1 cellular context compared by ENCODE assay signal in the genomic region with DNA sequence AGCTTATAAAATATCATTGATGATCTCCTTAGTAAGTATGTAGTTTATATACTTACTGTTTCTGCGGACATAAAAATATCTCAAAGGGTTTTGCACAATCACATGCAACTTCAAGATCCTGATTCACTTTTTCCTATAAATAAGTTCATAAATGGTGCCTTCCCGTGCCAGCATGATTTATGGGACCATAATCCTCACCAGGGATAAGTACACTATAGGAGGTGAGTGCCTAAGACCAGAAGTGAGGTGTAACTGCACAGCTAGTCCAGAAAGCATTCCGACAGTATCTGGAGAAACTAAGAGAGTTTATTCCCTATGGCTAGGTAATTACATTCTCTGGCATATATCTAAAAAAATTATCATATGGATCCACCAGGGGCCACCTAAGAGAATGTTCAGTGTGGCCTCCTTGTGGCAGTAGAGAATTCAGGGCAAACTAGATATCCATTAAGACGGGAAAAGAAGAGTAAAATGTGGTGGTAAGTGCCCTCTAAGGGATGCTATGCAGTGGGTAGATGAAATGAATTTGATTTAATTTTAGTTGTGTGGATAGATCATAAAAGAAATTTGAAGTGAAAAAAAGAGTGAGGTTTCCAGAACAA.
TF ChIP-seq lines count a peak whose summit lies in the region.

No MANE protein-coding gene starts in this region.

TF ChIP-seq in GM23338, 12 proteins besides CTCF, POLR2A, EP300 and RAD21 (continued from another document):
- TF ChIP-seq, protein P1, sequence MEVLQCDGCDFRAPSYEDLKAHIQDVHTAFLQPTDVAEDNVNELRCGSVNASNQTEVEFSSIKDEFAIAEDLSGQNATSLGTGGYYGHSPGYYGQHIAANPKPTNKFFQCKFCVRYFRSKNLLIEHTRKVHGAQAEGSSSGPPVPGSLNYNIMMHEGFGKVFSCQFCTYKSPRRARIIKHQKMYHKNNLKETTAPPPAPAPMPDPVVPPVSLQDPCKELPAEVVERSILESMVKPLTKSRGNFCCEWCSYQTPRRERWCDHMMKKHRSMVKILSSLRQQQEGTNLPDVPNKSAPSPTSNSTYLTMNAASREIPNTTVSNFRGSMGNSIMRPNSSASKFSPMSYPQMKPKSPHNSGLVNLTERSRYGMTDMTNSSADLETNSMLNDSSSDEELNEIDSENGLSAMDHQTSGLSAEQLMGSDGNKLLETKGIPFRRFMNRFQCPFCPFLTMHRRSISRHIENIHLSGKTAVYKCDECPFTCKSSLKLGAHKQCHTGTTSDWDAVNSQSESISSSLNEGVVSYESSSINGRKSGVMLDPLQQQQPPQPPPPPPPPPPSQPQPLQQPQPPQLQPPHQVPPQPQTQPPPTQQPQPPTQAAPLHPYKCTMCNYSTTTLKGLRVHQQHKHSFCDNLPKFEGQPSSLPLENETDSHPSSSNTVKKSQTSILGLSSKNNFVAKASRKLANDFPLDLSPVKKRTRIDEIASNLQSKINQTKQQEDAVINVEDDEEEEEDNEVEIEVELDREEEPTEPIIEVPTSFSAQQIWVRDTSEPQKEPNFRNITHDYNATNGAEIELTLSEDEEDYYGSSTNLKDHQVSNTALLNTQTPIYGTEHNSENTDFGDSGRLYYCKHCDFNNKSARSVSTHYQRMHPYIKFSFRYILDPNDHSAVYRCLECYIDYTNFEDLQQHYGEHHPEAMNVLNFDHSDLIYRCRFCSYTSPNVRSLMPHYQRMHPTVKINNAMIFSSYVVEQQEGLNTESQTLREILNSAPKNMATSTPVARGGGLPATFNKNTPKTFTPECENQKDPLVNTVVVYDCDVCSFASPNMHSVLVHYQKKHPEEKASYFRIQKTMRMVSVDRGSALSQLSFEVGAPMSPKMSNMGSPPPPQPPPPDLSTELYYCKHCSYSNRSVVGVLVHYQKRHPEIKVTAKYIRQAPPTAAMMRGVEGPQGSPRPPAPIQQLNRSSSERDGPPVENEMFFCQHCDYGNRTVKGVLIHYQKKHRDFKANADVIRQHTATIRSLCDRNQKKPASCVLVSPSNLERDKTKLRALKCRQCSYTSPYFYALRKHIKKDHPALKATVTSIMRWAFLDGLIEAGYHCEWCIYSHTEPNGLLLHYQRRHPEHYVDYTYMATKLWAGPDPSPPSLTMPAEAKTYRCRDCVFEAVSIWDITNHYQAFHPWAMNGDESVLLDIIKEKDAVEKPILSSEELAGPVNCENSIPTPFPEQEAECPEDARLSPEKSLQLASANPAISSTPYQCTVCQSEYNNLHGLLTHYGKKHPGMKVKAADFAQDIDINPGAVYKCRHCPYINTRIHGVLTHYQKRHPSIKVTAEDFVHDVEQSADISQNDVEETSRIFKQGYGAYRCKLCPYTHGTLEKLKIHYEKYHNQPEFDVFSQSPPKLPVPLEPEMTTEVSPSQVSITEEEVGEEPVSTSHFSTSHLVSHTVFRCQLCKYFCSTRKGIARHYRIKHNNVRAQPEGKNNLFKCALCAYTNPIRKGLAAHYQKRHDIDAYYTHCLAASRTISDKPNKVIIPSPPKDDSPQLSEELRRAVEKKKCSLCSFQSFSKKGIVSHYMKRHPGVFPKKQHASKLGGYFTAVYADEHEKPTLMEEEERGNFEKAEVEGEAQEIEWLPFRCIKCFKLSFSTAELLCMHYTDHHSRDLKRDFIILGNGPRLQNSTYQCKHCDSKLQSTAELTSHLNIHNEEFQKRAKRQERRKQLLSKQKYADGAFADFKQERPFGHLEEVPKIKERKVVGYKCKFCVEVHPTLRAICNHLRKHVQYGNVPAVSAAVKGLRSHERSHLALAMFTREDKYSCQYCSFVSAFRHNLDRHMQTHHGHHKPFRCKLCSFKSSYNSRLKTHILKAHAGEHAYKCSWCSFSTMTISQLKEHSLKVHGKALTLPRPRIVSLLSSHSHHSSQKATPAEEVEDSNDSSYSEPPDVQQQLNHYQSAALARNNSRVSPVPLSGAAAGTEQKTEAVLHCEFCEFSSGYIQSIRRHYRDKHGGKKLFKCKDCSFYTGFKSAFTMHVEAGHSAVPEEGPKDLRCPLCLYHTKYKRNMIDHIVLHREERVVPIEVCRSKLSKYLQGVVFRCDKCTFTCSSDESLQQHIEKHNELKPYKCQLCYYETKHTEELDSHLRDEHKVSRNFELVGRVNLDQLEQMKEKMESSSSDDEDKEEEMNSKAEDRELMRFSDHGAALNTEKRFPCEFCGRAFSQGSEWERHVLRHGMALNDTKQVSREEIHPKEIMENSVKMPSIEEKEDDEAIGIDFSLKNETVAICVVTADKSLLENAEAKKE (CRISPR knock-in tag; IDR thresholded peaks at IDR 0.05) = no peak
